In the genomic region with DNA sequence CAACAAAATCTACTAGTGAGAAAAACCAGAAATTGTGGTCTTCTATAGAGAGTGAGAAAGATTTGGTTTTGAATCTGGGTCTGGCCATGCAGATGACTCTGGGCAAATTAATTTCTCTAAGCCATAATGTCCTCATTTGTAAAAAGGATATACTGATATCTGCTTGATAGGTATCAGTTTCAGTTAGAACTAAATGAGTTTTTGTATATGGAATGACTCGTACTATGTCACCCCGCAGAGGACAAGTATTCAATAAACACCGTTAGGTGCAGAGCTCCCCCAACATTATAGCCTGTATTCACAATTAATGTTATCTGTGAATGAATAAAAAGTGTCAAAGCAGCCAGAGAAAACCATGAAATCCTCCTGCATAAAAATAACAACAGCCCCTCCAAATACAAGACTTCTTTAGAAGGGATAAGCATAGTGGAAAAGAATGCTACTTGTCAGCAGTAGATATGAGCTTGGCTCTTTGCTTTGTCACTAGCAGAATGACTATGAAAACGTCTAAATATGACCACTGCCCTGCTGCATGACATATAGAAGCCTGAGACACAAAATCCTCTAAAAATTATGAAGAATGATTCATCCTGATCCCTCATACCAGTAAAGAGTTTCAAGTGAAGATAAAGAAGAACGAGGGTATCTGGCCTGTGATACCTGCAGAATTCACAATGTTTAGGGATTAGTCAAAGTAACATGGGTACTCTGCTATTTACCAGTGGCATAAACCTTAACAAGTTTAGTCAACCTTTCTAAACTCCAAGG, we compare ENCODE assay signal across 1 cellular context.
TF ChIP-seq lines count a peak whose summit lies in the region.

No MANE protein-coding gene starts in this region.

TF ChIP-seq in K562, 482 proteins besides CTCF, POLR2A, EP300 and RAD21 (continued from another document and continues in another):
- TF ChIP-seq, protein P1, sequence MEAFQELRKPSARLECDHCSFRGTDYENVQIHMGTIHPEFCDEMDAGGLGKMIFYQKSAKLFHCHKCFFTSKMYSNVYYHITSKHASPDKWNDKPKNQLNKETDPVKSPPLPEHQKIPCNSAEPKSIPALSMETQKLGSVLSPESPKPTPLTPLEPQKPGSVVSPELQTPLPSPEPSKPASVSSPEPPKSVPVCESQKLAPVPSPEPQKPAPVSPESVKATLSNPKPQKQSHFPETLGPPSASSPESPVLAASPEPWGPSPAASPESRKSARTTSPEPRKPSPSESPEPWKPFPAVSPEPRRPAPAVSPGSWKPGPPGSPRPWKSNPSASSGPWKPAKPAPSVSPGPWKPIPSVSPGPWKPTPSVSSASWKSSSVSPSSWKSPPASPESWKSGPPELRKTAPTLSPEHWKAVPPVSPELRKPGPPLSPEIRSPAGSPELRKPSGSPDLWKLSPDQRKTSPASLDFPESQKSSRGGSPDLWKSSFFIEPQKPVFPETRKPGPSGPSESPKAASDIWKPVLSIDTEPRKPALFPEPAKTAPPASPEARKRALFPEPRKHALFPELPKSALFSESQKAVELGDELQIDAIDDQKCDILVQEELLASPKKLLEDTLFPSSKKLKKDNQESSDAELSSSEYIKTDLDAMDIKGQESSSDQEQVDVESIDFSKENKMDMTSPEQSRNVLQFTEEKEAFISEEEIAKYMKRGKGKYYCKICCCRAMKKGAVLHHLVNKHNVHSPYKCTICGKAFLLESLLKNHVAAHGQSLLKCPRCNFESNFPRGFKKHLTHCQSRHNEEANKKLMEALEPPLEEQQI (IDR thresholded peaks at IDR 0.05) = no peak; the same call in 1 of the 2 replicates
- TF ChIP-seq ZNF764 (CRISPR knock-in tag; IDR thresholded peaks at IDR 0.05; ENCODE audit: low read depth) (no peak), MEF2A (IDR thresholded peaks at IDR 0.05; ENCODE audit: control insufficient read depth, low read depth, low read length) (no peak), ZFX (CRISPR knock-in tag; IDR thresholded peaks at IDR 0.05) (no peak), SAFB2 (IDR thresholded peaks at IDR 0.05; ENCODE audit: borderline replicate concordance, low read depth, low read length, severe bottlenecking) (no peak), HDAC2 (IDR thresholded peaks at IDR 0.05) (peak; percentile 68; the same call in 1 of the 2 replicates), MECOM (CRISPR knock-in tag; IDR thresholded peaks at IDR 0.05) (no peak), ZBTB8A (IDR thresholded peaks at IDR 0.05; ENCODE audit: partially characterized antibody) (no peak), DACH1 (IDR thresholded peaks at IDR 0.05; ENCODE audit: partially characterized antibody) (no peak), FOXJ3 (CRISPR knock-in tag; IDR thresholded peaks at IDR 0.05) (no peak), TEAD4 (IDR thresholded peaks at IDR 0.05; ENCODE audit: low read length) (peak; percentile 61; the same call in 1 of the 2 replicates), TEAD4 (CRISPR knock-in tag; IDR thresholded peaks at IDR 0.05; ENCODE audit: borderline replicate concordance) (no peak), ATF1 (CRISPR knock-in tag; IDR thresholded peaks at IDR 0.05) (no peak), ATF1 (tag; IDR thresholded peaks at IDR 0.05) (peak; percentile 35; the same call in 1 of the 2 replicates), BDP1 (IDR thresholded peaks at IDR 0.05; ENCODE audit: insufficient read depth, insufficient read length) (no peak), MED1 (CRISPR knock-in tag; IDR thresholded peaks at IDR 0.05; ENCODE audit: borderline replicate concordance) (no peak), SRF (CRISPR knock-in tag; IDR thresholded peaks at IDR 0.05) (no peak), NFE2L1 (tag; IDR thresholded peaks at IDR 0.05; ENCODE audit: borderline replicate concordance, low read depth) (no peak), C11orf30 (IDR thresholded peaks at IDR 0.05; ENCODE audit: low read depth) (peak; percentile 80), ZBTB1 (CRISPR knock-in tag; IDR thresholded peaks at IDR 0.05; ENCODE audit: borderline replicate concordance, low read depth) (no peak), KDM2B (CRISPR knock-in tag; IDR thresholded peaks at IDR 0.05) (no peak), ZNF212 (CRISPR knock-in tag; IDR thresholded peaks at IDR 0.05) (no peak), ZNF766 (CRISPR knock-in tag; conservative IDR thresholded peaks at IDR 0.05) (no peak), ZNF695 (CRISPR knock-in tag; IDR thresholded peaks at IDR 0.05) (no peak), TCFL5 (CRISPR knock-in tag; conservative IDR thresholded peaks at IDR 0.05) (no peak), ZC3H8 (IDR thresholded peaks at IDR 0.05) (no peak), MXI1 (IDR thresholded peaks at IDR 0.05; ENCODE audit: low read depth, low read length) (no peak), ARID1B (IDR thresholded peaks at IDR 0.05) (peak; percentile 89), NFIC (IDR thresholded peaks at IDR 0.05) (peak; percentile 47; the same call in 1 of the 2 replicates), RCOR1 (IDR thresholded peaks at IDR 0.05; ENCODE audit: borderline replicate concordance in 1 of 2, low read depth in 2 of 2, low read length in 2 of 2) (peak in 1 of 2 experiments; percentile 43; a peak in 1 of 4 replicates), CREB1 (IDR thresholded peaks at IDR 0.05) (peak; percentile 31; the same call in 1 of the 2 replicates), CREB1 (CRISPR knock-in tag; IDR thresholded peaks at IDR 0.05) (no peak), BCOR (IDR thresholded peaks at IDR 0.05) (peak; percentile 30; the same call in 1 of the 2 replicates), RNF2 (IDR thresholded peaks at IDR 0.05) (no peak), PRMT5 (CRISPR knock-in tag; IDR thresholded peaks at IDR 0.05) (no peak), ZNF75A (CRISPR knock-in tag; IDR thresholded peaks at IDR 0.05) (no peak), TCF3 (CRISPR knock-in tag; IDR thresholded peaks at IDR 0.05) (peak; percentile 69), PHB (CRISPR knock-in tag; IDR thresholded peaks at IDR 0.05) (no peak), NONO (IDR thresholded peaks at IDR 0.05; ENCODE audit: low read depth in 2 of 2, low read length in 1 of 2) (no peak), KLF16 (IDR thresholded peaks at IDR 0.05) (peak; percentile 22; the same call in 1 of the 2 replicates), NEUROD1 (IDR thresholded peaks at IDR 0.05; ENCODE audit: borderline replicate concordance, low read depth, low read length, partially characterized antibody) (peak; percentile 30), POLR2AphosphoS5 (IDR thresholded peaks at IDR 0.05; ENCODE audit: control insufficient read depth, insufficient read depth, low read depth, low read length) (0 out of 2 replicates have a peak, but pooled peaks have one; percentile 14), EHMT2 (IDR thresholded peaks at IDR 0.05) (peak; percentile 75), MAFG (tag; conservative IDR thresholded peaks at IDR 0.05) (peak; percentile 67)
- TF ChIP-seq, protein P2, sequence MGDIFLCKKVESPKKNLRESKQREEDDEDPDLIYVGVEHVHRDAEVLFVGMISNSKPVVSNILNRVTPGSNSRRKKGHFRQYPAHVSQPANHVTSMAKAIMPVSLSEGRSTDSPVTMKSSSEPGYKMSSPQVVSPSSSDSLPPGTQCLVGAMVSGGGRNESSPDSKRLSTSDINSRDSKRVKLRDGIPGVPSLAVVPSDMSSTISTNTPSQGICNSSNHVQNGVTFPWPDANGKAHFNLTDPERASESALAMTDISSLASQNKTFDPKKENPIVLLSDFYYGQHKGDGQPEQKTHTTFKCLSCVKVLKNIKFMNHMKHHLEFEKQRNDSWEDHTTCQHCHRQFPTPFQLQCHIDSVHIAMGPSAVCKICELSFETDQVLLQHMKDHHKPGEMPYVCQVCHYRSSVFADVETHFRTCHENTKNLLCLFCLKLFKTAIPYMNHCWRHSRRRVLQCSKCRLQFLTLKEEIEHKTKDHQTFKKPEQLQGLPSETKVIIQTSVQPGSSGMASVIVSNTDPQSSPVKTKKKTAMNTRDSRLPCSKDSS (IDR thresholded peaks at IDR 0.05; ENCODE audit: low read depth, partially characterized antibody) = no peak
- TF ChIP-seq, protein P3, sequence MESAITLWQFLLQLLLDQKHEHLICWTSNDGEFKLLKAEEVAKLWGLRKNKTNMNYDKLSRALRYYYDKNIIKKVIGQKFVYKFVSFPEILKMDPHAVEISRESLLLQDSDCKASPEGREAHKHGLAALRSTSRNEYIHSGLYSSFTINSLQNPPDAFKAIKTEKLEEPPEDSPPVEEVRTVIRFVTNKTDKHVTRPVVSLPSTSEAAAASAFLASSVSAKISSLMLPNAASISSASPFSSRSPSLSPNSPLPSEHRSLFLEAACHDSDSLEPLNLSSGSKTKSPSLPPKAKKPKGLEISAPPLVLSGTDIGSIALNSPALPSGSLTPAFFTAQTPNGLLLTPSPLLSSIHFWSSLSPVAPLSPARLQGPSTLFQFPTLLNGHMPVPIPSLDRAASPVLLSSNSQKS (CRISPR knock-in tag; IDR thresholded peaks at IDR 0.05) = no peak
- TF ChIP-seq, protein P4, sequence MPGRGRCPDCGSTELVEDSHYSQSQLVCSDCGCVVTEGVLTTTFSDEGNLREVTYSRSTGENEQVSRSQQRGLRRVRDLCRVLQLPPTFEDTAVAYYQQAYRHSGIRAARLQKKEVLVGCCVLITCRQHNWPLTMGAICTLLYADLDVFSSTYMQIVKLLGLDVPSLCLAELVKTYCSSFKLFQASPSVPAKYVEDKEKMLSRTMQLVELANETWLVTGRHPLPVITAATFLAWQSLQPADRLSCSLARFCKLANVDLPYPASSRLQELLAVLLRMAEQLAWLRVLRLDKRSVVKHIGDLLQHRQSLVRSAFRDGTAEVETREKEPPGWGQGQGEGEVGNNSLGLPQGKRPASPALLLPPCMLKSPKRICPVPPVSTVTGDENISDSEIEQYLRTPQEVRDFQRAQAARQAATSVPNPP (IDR thresholded peaks at IDR 0.05; ENCODE audit: borderline replicate concordance, insufficient read depth, insufficient read length) = no peak
- TF ChIP-seq, protein P5, sequence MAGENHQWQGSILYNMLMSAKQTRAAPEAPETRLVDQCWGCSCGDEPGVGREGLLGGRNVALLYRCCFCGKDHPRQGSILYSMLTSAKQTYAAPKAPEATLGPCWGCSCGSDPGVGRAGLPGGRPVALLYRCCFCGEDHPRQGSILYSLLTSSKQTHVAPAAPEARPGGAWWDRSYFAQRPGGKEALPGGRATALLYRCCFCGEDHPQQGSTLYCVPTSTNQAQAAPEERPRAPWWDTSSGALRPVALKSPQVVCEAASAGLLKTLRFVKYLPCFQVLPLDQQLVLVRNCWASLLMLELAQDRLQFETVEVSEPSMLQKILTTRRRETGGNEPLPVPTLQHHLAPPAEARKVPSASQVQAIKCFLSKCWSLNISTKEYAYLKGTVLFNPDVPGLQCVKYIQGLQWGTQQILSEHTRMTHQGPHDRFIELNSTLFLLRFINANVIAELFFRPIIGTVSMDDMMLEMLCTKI (IDR thresholded peaks at IDR 0.05; ENCODE audit: partially characterized antibody) = no peak
- TF ChIP-seq, protein P6, sequence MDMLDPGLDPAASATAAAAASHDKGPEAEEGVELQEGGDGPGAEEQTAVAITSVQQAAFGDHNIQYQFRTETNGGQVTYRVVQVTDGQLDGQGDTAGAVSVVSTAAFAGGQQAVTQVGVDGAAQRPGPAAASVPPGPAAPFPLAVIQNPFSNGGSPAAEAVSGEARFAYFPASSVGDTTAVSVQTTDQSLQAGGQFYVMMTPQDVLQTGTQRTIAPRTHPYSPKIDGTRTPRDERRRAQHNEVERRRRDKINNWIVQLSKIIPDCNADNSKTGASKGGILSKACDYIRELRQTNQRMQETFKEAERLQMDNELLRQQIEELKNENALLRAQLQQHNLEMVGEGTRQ (CRISPR knock-in tag; IDR thresholded peaks at IDR 0.05) = no peak
- TF ChIP-seq, protein P7, sequence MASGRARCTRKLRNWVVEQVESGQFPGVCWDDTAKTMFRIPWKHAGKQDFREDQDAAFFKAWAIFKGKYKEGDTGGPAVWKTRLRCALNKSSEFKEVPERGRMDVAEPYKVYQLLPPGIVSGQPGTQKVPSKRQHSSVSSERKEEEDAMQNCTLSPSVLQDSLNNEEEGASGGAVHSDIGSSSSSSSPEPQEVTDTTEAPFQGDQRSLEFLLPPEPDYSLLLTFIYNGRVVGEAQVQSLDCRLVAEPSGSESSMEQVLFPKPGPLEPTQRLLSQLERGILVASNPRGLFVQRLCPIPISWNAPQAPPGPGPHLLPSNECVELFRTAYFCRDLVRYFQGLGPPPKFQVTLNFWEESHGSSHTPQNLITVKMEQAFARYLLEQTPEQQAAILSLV (tag; IDR thresholded peaks at IDR 0.05) = no peak
- TF ChIP-seq, protein P8, sequence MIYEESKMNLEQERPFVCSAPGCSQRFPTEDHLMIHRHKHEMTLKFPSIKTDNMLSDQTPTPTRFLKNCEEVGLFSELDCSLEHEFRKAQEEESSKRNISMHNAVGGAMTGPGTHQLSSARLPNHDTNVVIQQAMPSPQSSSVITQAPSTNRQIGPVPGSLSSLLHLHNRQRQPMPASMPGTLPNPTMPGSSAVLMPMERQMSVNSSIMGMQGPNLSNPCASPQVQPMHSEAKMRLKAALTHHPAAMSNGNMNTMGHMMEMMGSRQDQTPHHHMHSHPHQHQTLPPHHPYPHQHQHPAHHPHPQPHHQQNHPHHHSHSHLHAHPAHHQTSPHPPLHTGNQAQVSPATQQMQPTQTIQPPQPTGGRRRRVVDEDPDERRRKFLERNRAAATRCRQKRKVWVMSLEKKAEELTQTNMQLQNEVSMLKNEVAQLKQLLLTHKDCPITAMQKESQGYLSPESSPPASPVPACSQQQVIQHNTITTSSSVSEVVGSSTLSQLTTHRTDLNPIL (CRISPR knock-in tag; IDR thresholded peaks at IDR 0.05) = no peak
- TF ChIP-seq, protein P9, sequence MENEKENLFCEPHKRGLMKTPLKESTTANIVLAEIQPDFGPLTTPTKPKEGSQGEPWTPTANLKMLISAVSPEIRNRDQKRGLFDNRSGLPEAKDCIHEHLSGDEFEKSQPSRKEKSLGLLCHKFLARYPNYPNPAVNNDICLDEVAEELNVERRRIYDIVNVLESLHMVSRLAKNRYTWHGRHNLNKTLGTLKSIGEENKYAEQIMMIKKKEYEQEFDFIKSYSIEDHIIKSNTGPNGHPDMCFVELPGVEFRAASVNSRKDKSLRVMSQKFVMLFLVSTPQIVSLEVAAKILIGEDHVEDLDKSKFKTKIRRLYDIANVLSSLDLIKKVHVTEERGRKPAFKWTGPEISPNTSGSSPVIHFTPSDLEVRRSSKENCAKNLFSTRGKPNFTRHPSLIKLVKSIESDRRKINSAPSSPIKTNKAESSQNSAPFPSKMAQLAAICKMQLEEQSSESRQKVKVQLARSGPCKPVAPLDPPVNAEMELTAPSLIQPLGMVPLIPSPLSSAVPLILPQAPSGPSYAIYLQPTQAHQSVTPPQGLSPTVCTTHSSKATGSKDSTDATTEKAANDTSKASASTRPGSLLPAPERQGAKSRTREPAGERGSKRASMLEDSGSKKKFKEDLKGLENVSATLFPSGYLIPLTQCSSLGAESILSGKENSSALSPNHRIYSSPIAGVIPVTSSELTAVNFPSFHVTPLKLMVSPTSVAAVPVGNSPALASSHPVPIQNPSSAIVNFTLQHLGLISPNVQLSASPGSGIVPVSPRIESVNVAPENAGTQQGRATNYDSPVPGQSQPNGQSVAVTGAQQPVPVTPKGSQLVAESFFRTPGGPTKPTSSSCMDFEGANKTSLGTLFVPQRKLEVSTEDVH (IDR thresholded peaks at IDR 0.05; ENCODE audit: low read depth, partially characterized antibody) = no peak
- TF ChIP-seq, protein P10, sequence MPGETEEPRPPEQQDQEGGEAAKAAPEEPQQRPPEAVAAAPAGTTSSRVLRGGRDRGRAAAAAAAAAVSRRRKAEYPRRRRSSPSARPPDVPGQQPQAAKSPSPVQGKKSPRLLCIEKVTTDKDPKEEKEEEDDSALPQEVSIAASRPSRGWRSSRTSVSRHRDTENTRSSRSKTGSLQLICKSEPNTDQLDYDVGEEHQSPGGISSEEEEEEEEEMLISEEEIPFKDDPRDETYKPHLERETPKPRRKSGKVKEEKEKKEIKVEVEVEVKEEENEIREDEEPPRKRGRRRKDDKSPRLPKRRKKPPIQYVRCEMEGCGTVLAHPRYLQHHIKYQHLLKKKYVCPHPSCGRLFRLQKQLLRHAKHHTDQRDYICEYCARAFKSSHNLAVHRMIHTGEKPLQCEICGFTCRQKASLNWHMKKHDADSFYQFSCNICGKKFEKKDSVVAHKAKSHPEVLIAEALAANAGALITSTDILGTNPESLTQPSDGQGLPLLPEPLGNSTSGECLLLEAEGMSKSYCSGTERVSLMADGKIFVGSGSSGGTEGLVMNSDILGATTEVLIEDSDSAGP (CRISPR knock-in tag; IDR thresholded peaks at IDR 0.05) = no peak
